Comparison of ENCODE assay signal across 9 cellular contexts in genomic region chr5:43482490-43483064, GRCh38. TPM values are rescaled to one million over a fixed set of nuclear protein-coding genes. Genes with fewer than 3 reads are reported as not detected.
DNase-seq lines count a peak whose midpoint lies in the region; ATAC-seq, FAIRE-seq and TF ChIP-seq lines count a peak whose summit lies in the region.
"Had no signal": no experiment of that assay in that cellular context is flagged by ENCODE, and none has a peak within 500 bp of the region (broad histone marks: within the 10 kb centered on the region; RNA-seq: fewer than 3 reads in every experiment).

No MANE protein-coding gene starts in this region.

- TF ChIP-seq CTCF in retinal pigment epithelial cell (conservative IDR thresholded peaks at IDR 0.05; ENCODE audit: low read depth, low read length): no peak

- H3K4me3 ChIP-seq in retinal pigment epithelial cell (ENCODE audit: low read length): peak overlapping the region; percentile 80

- ATAC-seq in HG03108 (IDR thresholded peaks at IDR 0.05; ENCODE audit: unreplicated experiment): no peak

- in situ Hi-C loops in G401 (cut with HindIII; ENCODE audit: low sequenced_read_pairs): no loop called here

- peak; percentile 73 for FAIRE-seq in RCC 7860 (lab: Jason Lieb, UNC)
- FAIRE-seq: A204.1 had no signal

- DNase-seq in DMS 273 (lab: John Stamatoyannopoulos, UW; ENCODE audit: unreplicated experiment) (peak; percentile 28), DMS 273 treated with DMSO at 0.1 percent for 48 hours (lab: John Stamatoyannopoulos, UW) (no peak), RCC 7860 (ENCODE audit: low spot score) (no peak), fibroblast of gingiva (ENCODE audit: low read depth) (peak; percentile 3), retinal pigment epithelial cell (ENCODE audit: low read depth) (no peak), G401 (ENCODE audit: low spot score) (no peak), GDM1 (lab: John Stamatoyannopoulos, UW) (no peak)

RNA-seq across cellular contexts. Expression of gene TMEM267, which starts 1.1 kb away (rescaled TPM):
- 8.3 and 10.5 TPM in 2 replicates for total RNA-seq in G401 (2014; rRNA removed; shearing (Covaris generic))

RNA-seq across cellular contexts. Expression of gene C5orf34, which starts 32.4 kb away (rescaled TPM):
- 6.8 and 14.1 TPM in 2 replicates for total RNA-seq in G401 (2014; rRNA removed; shearing (Covaris generic))

Comparison
In these comparisons a context has a peak if more than half of its experiments do, and no peak if none do; other contexts are left out.
1. DNase-seq: peak in DMS 273 (single experiment) and fibroblast of gingiva (single experiment); none in DMS 273 treated with DMSO at 0.1 percent for 48 hours (single experiment), RCC 7860 (single experiment), retinal pigment epithelial cell (single experiment), G401 (single experiment) and GDM1 (single experiment).